Comparison of ENCODE assay signal across 18 cellular contexts in genomic region chr19:42535276-42535675, GRCh38. TPM values are rescaled to one million over a fixed set of nuclear protein-coding genes. Genes with fewer than 3 reads are reported as not detected.
"Had no signal": no experiment of that assay in that cellular context is flagged by ENCODE, and none has a peak within 500 bp of the region (broad histone marks: within the 10 kb centered on the region; RNA-seq: fewer than 3 reads in every experiment).

No MANE protein-coding gene starts in this region.

RNA-seq across cellular contexts. Expression of gene CEACAM1, which starts 7.0 kb away (rescaled TPM):
- total RNA-seq: ascending aorta, cardiac muscle cell, chondrocyte had no signal
- polyA plus RNA-seq: cardiac muscle cell had no signal

RNA-seq across cellular contexts. Expression of gene CEACAM8, which starts 59.4 kb away (rescaled TPM):
- total RNA-seq: activated naive CD4-positive, alpha-beta T cell treated with anti-CD3 and anti-CD28 coated beads for 36 hours; activated naive CD4-positive, alpha-beta T cell treated with anti-CD3 and anti-CD28 coated beads, Interleukin-2, amount 50 U/mL, for 72 hours; activated naive CD8-positive, alpha-beta T cell treated with anti-CD3 and anti-CD28 coated beads for 36 hours; activated naive CD8-positive, alpha-beta T cell treated with anti-CD3 and anti-CD28 coated beads, Interleukin-2, amount 10 ng/mL, durations not matched to agents 7 days and 5 days; activated T-cell treated with anti-CD3 and anti-CD28 coated beads, Interleukin-2, amount 50 U/mL, for 4 hours; activated T-cell treated with anti-CD3 and anti-CD28 coated beads, Interleukin-2, amount 50 U/mL, for 72 hours; activated T-helper 1 cell treated with anti-CD3 and anti-CD28 coated beads, Interleukin-12 subunit alpha, Interleukin-12 subunit beta, Interleukin-2, Interleukin-4 antibody, amounts not matched to agents 30 ng/mL and 10 ng/mL and 1 ng/mL, durations not matched to agents 14 hours and 24 hours and 36 hours; activated T-helper 17 cell treated with anti-CD3 and anti-CD28 coated beads, Interleukin-2, amount 50 U/mL, for 72 hours; activated T-helper 2 cell treated with anti-CD3 and anti-CD28 coated beads, Interferon-gamma antibody, Interleukin-2, Interleukin-4, amounts not matched to agents 10 μg/mL and 5 μg/mL and 100 μg/mL, durations not matched to agents 14 hours and 24 hours and 36 hours; adrenal gland; ascending aorta; astrocyte; body of pancreas; breast epithelium; bronchial epithelial cell; cardiac muscle cell; cerebellum; chondrocyte had no signal
- polyA plus RNA-seq: adrenal gland had no signal
